Comparison of ENCODE assay signal across 8 cellular contexts in genomic region chr17:44707755-44708400, GRCh38. TPM values are rescaled to one million over a fixed set of nuclear protein-coding genes. Genes with fewer than 3 reads are reported as not detected.
DNase-seq lines count a peak whose midpoint lies in the region; ATAC-seq and TF ChIP-seq lines count a peak whose summit lies in the region.

No MANE protein-coding gene starts in this region.

- H3K27ac Mint-ChIP-seq in HFFc6, result no peak overlapping the region
- no peak overlapping the region for H3K27ac Mint-ChIP-seq in activated CD4-positive, alpha-beta memory T cell treated with anti-CD3 and anti-CD28 coated beads, Interleukin-2, amount 10 ng/mL, durations not matched to agents 7 days and 5 days

- no peaks in the 10 kb centered on the region for H3K9me2 ChIP-seq in PC-9 (ENCODE audit: insufficient read depth)

- H3K27me3 Mint-ChIP-seq in HFFc6 (ENCODE audit: insufficient read depth), result peaks cover 1% of the 10 kb centered on the region
- no peaks in the 10 kb centered on the region for H3K27me3 Mint-ChIP-seq in activated CD4-positive, alpha-beta memory T cell treated with anti-CD3 and anti-CD28 coated beads, Interleukin-2, amount 10 ng/mL, durations not matched to agents 7 days and 5 days

- no peaks in the 10 kb centered on the region for H4K20me1 ChIP-seq in PC-9 (ENCODE audit: insufficient read depth)

- intact Hi-C loops in PC-9 (cut with micrococcal nuclease; ENCODE audit: unreplicated experiment), result no loop called here
- intact Hi-C loops in gastrocnemius medialis (cut with DNase I; ENCODE audit: low total_unique reads), result loop anchor here (1.0 kb wide), 1 partner anchor 19 kb away; the partner anchor contains the start of gene CCDC43

- no peak for TF ChIP-seq CTCF in GM12864 (IDR thresholded peaks at IDR 0.05; ENCODE audit: low read depth, low read length, missing control alignments)
- TF ChIP-seq CTCF in PC-9 (conservative IDR thresholded peaks at IDR 0.05), result no peak
- no peak for TF ChIP-seq CTCF in fibroblast of the aortic adventitia (IDR thresholded peaks at IDR 0.05; ENCODE audit: insufficient read depth, low read length)
- no peak for TF ChIP-seq CTCF in gastrocnemius medialis (IDR thresholded peaks at IDR 0.05 in 4 of 5, conservative IDR thresholded peaks at IDR 0.05 in 1 of 5)
- TF ChIP-seq CTCF in HFFc6 (IDR thresholded peaks at IDR 0.05), result no peak

- peaks cover 11% of the 10 kb centered on the region for H3K4me1 ChIP-seq in PC-9 (replicated peaks; ENCODE audit: insufficient read depth)
- peaks cover 10 to 11% of the 10 kb centered on the region in 2 donors for H3K4me1 ChIP-seq in gastrocnemius medialis

- peak overlapping the region; percentile 92 for H2AFZ ChIP-seq in PC-9

- no peaks in the 10 kb centered on the region for H3K4me1 Mint-ChIP-seq in HFFc6 (ENCODE audit: low read depth)
- H3K4me1 Mint-ChIP-seq in activated CD4-positive, alpha-beta memory T cell treated with anti-CD3 and anti-CD28 coated beads, Interleukin-2, amount 10 ng/mL, durations not matched to agents 7 days and 5 days, result peaks cover 9% of the 10 kb centered on the region

- no peaks in the 10 kb centered on the region for H3K36me3 ChIP-seq in PC-9 (ENCODE audit: low read depth)
- H3K36me3 ChIP-seq in gastrocnemius medialis, result no peaks in the 10 kb centered on the region

- H3K36me3 Mint-ChIP-seq in HFFc6 (ENCODE audit: low read depth), result no peaks in the 10 kb centered on the region
- H3K36me3 Mint-ChIP-seq in activated CD4-positive, alpha-beta memory T cell treated with anti-CD3 and anti-CD28 coated beads, Interleukin-2, amount 10 ng/mL, durations not matched to agents 7 days and 5 days (ENCODE audit: low read depth), result peaks cover 3% of the 10 kb centered on the region

- peak overlapping the region; percentile 87 for H3K4me2 ChIP-seq in PC-9

- DNase-seq in GM12864 (ENCODE audit: low read depth), result no peak
- peak in 1 of 2 experiments; percentile 35 for DNase-seq in PC-9
- peak; percentile 23 for DNase-seq in fibroblast of the aortic adventitia (ENCODE audit: low read depth)
- no peak for DNase-seq in gastrocnemius medialis
- DNase-seq in anterior cingulate cortex (lab: John Stamatoyannopoulos, UW), result no peak
- DNase-seq in HFFc6, result no peak
- no peak for DNase-seq in activated CD4-positive, alpha-beta memory T cell treated with anti-CD3 and anti-CD28 coated beads, Interleukin-2, amount 10 ng/mL, durations not matched to agents 7 days and 5 days
- no peak for DNase-seq in NCI-H446 treated with DMSO at 0.1 percent for 48 hours (lab: John Stamatoyannopoulos, UW)

- TF ChIP-seq POLR2A in gastrocnemius medialis (IDR thresholded peaks at IDR 0.05), result no peak

- no peak overlapping the region for H3K4me3 Mint-ChIP-seq in HFFc6
- no peak overlapping the region for H3K4me3 Mint-ChIP-seq in activated CD4-positive, alpha-beta memory T cell treated with anti-CD3 and anti-CD28 coated beads, Interleukin-2, amount 10 ng/mL, durations not matched to agents 7 days and 5 days

- H3F3A ChIP-seq in PC-9 (ENCODE audit: insufficient read depth, low read depth), result peaks cover 3% of the 10 kb centered on the region; the same call in 1 of the 2 replicates

- POLR2A ChIA-PET in PC-9 (lab: Charles Lee; ENCODE audit: unreplicated experiment), result no interaction called here
- POLR2A ChIA-PET in activated CD4-positive, alpha-beta memory T cell treated with anti-CD3 and anti-CD28 coated beads, Interleukin-2, amount 10 ng/mL, durations not matched to agents 7 days and 5 days (lab: Charles Lee), result interaction anchor here (0.7 to 4.3 kb wide), 7 partner anchors 8 to 205 kb away, joined by 3 to 45 read pairs (median 3); partner anchors contain the start of genes CCDC43, EFTUD2 and GPATCH8

- H3K27ac ChIP-seq in PC-9 (peak overlapping the region; percentile 69), gastrocnemius medialis (peak overlapping the region; percentile 78 to 86 (median 84))

- H3K9me3 Mint-ChIP-seq in HFFc6, result no peaks in the 10 kb centered on the region
- no peaks in the 10 kb centered on the region for H3K9me3 Mint-ChIP-seq in activated CD4-positive, alpha-beta memory T cell treated with anti-CD3 and anti-CD28 coated beads, Interleukin-2, amount 10 ng/mL, durations not matched to agents 7 days and 5 days

- no peaks in the 10 kb centered on the region for H3K9me3 ChIP-seq in PC-9 (ENCODE audit: insufficient read depth, low read depth)
- no peaks in the 10 kb centered on the region for H3K9me3 ChIP-seq in gastrocnemius medialis

- H3K27me3 ChIP-seq in PC-9 (ENCODE audit: insufficient read depth, low read depth) (no peaks in the 10 kb centered on the region), gastrocnemius medialis (no peaks in the 10 kb centered on the region)

- ATAC-seq in gastrocnemius medialis, result peak in 1 of 2 donors; percentile 16

- TSS peak; percentile 99 for BruUV-seq in PC-9 (replicated peaks; lab: Mats Ljungman, UMichigan)

- CTCF ChIA-PET in PC-9 (lab: Charles Lee), result no interaction called here
- CTCF ChIA-PET in activated CD4-positive, alpha-beta memory T cell treated with anti-CD3 and anti-CD28 coated beads, Interleukin-2, amount 10 ng/mL, durations not matched to agents 7 days and 5 days (lab: Charles Lee), result interaction anchor here (0.8 to 1.8 kb wide), 3 partner anchors 16 to 174 kb away, joined by 3 to 9 read pairs (median 6); partner anchors contain the start of gene CCDC43

- H3K4me3 ChIP-seq in GM12864 (ENCODE audit: low read depth, low read length), result peak overlapping the region; percentile 68
- peak overlapping the region; percentile 81 for H3K4me3 ChIP-seq in PC-9
- H3K4me3 ChIP-seq in fibroblast of the aortic adventitia (ENCODE audit: low read depth, low read length), result peak overlapping the region; percentile 97
- peak overlapping the region; percentile 64 to 88 (median 82) for H3K4me3 ChIP-seq in gastrocnemius medialis

- in situ Hi-C loops in gastrocnemius medialis (cut with MboI; ENCODE audit: low sequenced_read_pairs in 4 of 4), result no loop called here

- peaks cover 22% of the 10 kb centered on the region for H3K79me2 ChIP-seq in PC-9 (ENCODE audit: low read depth)

RNA-seq across cellular contexts. Expression of gene DBF4B, which starts 0.6 kb away (rescaled TPM):
- 29.6 and 33.3 TPM in 2 replicates for total RNA-seq in PC-9 (2021)
- 4.9 and 5.2 TPM in 2 replicates for total RNA-seq in fibroblast of the aortic adventitia (ENCODE audit: low replicate concordance)
- 1 to 10 TPM in 3 of 4 donors, under 1 TPM in 1; 0.63 to 2.9 (median 1.7) TPM for total RNA-seq in gastrocnemius medialis
- 10 to 100 TPM in 5 of 6 experiments, 1 to 10 TPM in 1; 5.5 to 11.9 (median 10.8) TPM for total RNA-seq in HFFc6 (2021; fragmentation: NEBNext Ultra II Directional; extraction: Animal tissue kit (Norgen Biotek cat#: 25700))
- total RNA-seq in activated CD4-positive, alpha-beta memory T cell treated with anti-CD3 and anti-CD28 coated beads, Interleukin-2, amount 10 ng/mL, durations not matched to agents 7 days and 5 days, result 10 to 100 TPM; 29.0 to 31.0 TPM

RNA-seq across cellular contexts. Expression of gene CCDC43, which starts 18.3 kb away (rescaled TPM):
- total RNA-seq in PC-9 (2021) (19.9 and 23.4 TPM in 2 replicates), fibroblast of the aortic adventitia (ENCODE audit: low replicate concordance) (33.4 and 50.7 TPM in 2 replicates), gastrocnemius medialis (10 to 100 TPM; 44.3 to 54.3 (median 51.5) TPM)
- 10 to 100 TPM; 29.4 to 33.3 (median 31.0) TPM for total RNA-seq in HFFc6 (2021; fragmentation: NEBNext Ultra II Directional; extraction: Animal tissue kit (Norgen Biotek cat#: 25700))
- 10 to 100 TPM; 22.0 to 22.8 TPM for total RNA-seq in activated CD4-positive, alpha-beta memory T cell treated with anti-CD3 and anti-CD28 coated beads, Interleukin-2, amount 10 ng/mL, durations not matched to agents 7 days and 5 days

RNA-seq across cellular contexts. Expression of gene ADAM11, which starts 50.9 kb away (rescaled TPM):
- total RNA-seq in PC-9 (2021) (0.46 and 0.55 TPM in 2 replicates), fibroblast of the aortic adventitia (ENCODE audit: low replicate concordance) (0.36 and 1.9 TPM in 2 replicates), gastrocnemius medialis (under 1 TPM in 2 of 4 donors, not detected in 2; 0.04 to 0.36 TPM)
- under 1 TPM; 0.14 to 0.27 (median 0.16) TPM for total RNA-seq in HFFc6 (2021; fragmentation: NEBNext Ultra II Directional; extraction: Animal tissue kit (Norgen Biotek cat#: 25700))
- total RNA-seq in activated CD4-positive, alpha-beta memory T cell treated with anti-CD3 and anti-CD28 coated beads, Interleukin-2, amount 10 ng/mL, durations not matched to agents 7 days and 5 days, result under 1 TPM; 0.28 to 0.43 TPM

RNA-seq across cellular contexts. Expression of gene MEIOC, which starts 51.6 kb away (rescaled TPM):
- not detected in 2 replicates for total RNA-seq in PC-9 (2021)
- 0.18 TPM in 1 of 2 replicates, not detected in the other for total RNA-seq in fibroblast of the aortic adventitia (ENCODE audit: low replicate concordance)
- total RNA-seq in gastrocnemius medialis, result not detected
- total RNA-seq in HFFc6 (2021; fragmentation: NEBNext Ultra II Directional; extraction: Animal tissue kit (Norgen Biotek cat#: 25700)), result under 1 TPM in 2 of 6 experiments, not detected in 4; 0.09 to 0.14 TPM
- total RNA-seq in activated CD4-positive, alpha-beta memory T cell treated with anti-CD3 and anti-CD28 coated beads, Interleukin-2, amount 10 ng/mL, durations not matched to agents 7 days and 5 days, result under 1 TPM in 1 of 2 experiments, not detected in 1; 0.15 TPM
